8 cellular contexts compared by ENCODE assay signal in the genomic region with DNA sequence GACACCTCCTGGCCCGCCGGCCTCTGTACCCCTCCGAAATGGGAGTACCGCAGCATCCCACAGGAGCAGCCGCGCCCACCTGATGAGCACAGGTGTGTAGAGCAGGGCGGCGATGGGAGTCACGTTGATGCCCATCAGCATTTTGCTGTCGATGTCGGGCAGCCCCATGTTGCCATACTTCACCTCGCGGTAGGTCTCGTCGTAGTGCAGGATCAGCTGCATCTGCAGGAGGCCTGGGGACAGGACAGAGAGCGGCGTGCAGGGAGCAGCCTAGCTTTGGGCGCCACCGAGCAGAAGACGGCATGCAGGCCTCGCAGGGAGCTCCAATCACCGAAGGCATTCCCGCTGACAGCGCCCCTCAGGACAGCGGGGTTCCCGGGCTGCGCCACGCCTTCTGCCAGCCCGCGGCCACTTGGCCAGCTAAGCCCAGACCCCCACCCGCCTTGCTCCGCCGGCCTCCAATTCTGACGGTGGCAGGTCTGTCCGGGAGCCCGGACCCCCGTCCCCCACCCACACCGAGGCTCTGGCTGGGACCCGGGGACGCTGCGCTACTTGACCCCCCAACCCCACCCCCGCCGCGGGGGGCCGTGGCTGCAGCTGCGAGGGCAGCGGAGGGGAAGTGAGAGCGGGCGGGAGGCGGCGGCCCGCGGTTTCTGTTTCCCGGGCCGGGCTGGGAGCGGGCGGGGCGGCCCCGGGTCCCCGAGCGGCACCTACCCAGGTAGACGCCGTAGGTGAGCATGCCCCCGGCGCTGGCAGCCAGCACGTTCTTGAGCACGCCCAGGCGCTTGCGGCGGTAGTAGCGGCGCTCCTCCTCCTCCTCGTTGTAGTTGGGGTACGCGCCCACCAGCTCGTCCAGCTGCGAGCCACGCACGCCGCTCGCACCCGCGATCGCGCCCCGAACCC. TPM values are rescaled to one million over a fixed set of nuclear protein-coding genes. Genes with fewer than 3 reads are reported as not detected.
A peak's percentile ranks its signal among the peaks of the same experiment; 100 is the strongest.
DNase-seq lines count a peak whose midpoint lies in the region; ATAC-seq and TF ChIP-seq lines count a peak whose summit lies in the region.

No MANE protein-coding gene starts in this region.

- H3K27ac ChIP-seq in Peyer's patch (peak overlapping the region; percentile 88 to 94 (median 90)), iPS DF 6.9 (ENCODE audit: low read length) (no peak overlapping the region)

- H3K4me3 ChIP-seq in Peyer's patch (peak overlapping the region; percentile 73 to 99 (median 76)), iPS DF 6.9 (ENCODE audit: low read length) (peak overlapping the region; percentile 57; the same call in 1 of the 2 replicates)

- H3K36me3 Mint-ChIP-seq in activated naive CD4-positive, alpha-beta T cell treated with anti-CD3 and anti-CD28 coated beads, Interleukin-2, amount 50 U/mL, for 24 hours, result no peaks in the 10 kb centered on the region

- H3K9me3 Mint-ChIP-seq in activated naive CD4-positive, alpha-beta T cell treated with anti-CD3 and anti-CD28 coated beads, Interleukin-2, amount 50 U/mL, for 24 hours, result no peaks in the 10 kb centered on the region

- peak; percentile 35 for ATAC-seq in GM18907 (IDR thresholded peaks at IDR 0.05; ENCODE audit: unreplicated experiment)
- peak; percentile 44 for ATAC-seq in HG03066 (IDR thresholded peaks at IDR 0.05; ENCODE audit: low read depth, unreplicated experiment)

- H3K9me3 ChIP-seq in Peyer's patch (no peaks in the 10 kb centered on the region), iPS DF 6.9 (ENCODE audit: control insufficient read depth, insufficient read depth, low read length) (no peaks in the 10 kb centered on the region)

- DNase-seq in Peyer's patch (peak; percentile 72 to 87 (median 80)), iPS DF 6.9 (ENCODE audit: low read depth, low spot score) (no peak), retina (no peak), mesenteric fat pad (ENCODE audit: low spot score) (no peak)
- peak in 2 of 3 donors; percentile 22 to 32 for DNase-seq in stimulated activated CD4-positive, alpha-beta T cell treated with anti-CD3 and anti-CD28 coated beads, Interleukin-12 subunit alpha, Interleukin-12 subunit beta, amount 100 ng/mL, for 48 hours (ENCODE audit: low read depth in 2 of 3, low spot score in 1 of 3)

- H3K4me1 ChIP-seq in Peyer's patch (peaks cover 0 to 34% (median 20%) of the 10 kb centered on the region in 4 donors), iPS DF 6.9 (ENCODE audit: control insufficient read depth, insufficient read depth, low read length) (peaks cover 5% of the 10 kb centered on the region)

- no CpG with 5 or more reads among the region's 86 CpGs for WGBS in iPS DF 6.9 (ENCODE audit: insufficient coverage, insufficient read length)

- H3K27me3 ChIP-seq in Peyer's patch (no peaks in the 10 kb centered on the region), iPS DF 6.9 (ENCODE audit: control insufficient read depth, insufficient read depth, low read length) (no peaks in the 10 kb centered on the region)

- H3K36me3 ChIP-seq in Peyer's patch (no peaks in the 10 kb centered on the region), iPS DF 6.9 (ENCODE audit: control insufficient read depth, insufficient read depth, low read length) (no peaks in the 10 kb centered on the region)

- peaks cover 22% of the 10 kb centered on the region for H3K4me1 Mint-ChIP-seq in activated naive CD4-positive, alpha-beta T cell treated with anti-CD3 and anti-CD28 coated beads, Interleukin-2, amount 50 U/mL, for 24 hours

- no peak for TF ChIP-seq POLR2A in Peyer's patch (IDR thresholded peaks at IDR 0.05)

- TF ChIP-seq CTCF in Peyer's patch (IDR thresholded peaks at IDR 0.05), result no peak

- no peaks in the 10 kb centered on the region for H3K27me3 Mint-ChIP-seq in activated naive CD4-positive, alpha-beta T cell treated with anti-CD3 and anti-CD28 coated beads, Interleukin-2, amount 50 U/mL, for 24 hours

- peak overlapping the region; percentile 86 for H3K4me3 Mint-ChIP-seq in activated naive CD4-positive, alpha-beta T cell treated with anti-CD3 and anti-CD28 coated beads, Interleukin-2, amount 50 U/mL, for 24 hours

- H3K27ac Mint-ChIP-seq in activated naive CD4-positive, alpha-beta T cell treated with anti-CD3 and anti-CD28 coated beads, Interleukin-2, amount 50 U/mL, for 24 hours, result peak overlapping the region; percentile 46

RNA-seq across cellular contexts. Expression of a gene that starts 0.7 kb away (rescaled TPM):
- total RNA-seq in Peyer's patch (100 to 1,000 TPM in 1 of 4 donors, 10 to 100 TPM in 3; 68.7 to 154 (median 91.6) TPM), mesenteric fat pad (42.0 TPM)

RNA-seq across cellular contexts. Expression of a gene that starts 6.9 kb away (rescaled TPM):
- total RNA-seq in Peyer's patch (10 to 100 TPM; 14.9 to 53.5 (median 37.0) TPM), mesenteric fat pad (14.6 TPM)

RNA-seq across cellular contexts. Expression of a gene that starts 27.3 kb away (rescaled TPM):
- total RNA-seq in Peyer's patch (100 to 1,000 TPM; 153 to 195 (median 162) TPM), mesenteric fat pad (134 TPM)

RNA-seq across cellular contexts. Expression of a gene that starts 35.6 kb away (rescaled TPM):
- total RNA-seq in Peyer's patch (100 to 1,000 TPM; 239 to 586 (median 464) TPM), mesenteric fat pad (112 TPM)

Comparison
In these comparisons a context has a peak if more than half of its experiments do, and no peak if none do; other contexts are left out.
1. DNase-seq: peak in Peyer's patch (3 of 3) and stimulated activated CD4-positive, alpha-beta T cell treated with anti-CD3 and anti-CD28 coated beads, Interleukin-12 subunit alpha, Interleukin-12 subunit beta, amount 100 ng/mL, for 48 hours (2 of 3); none in iPS DF 6.9 (single experiment), retina (single experiment) and mesenteric fat pad (single experiment).